16 cellular contexts compared by ENCODE assay signal in the genomic region with DNA sequence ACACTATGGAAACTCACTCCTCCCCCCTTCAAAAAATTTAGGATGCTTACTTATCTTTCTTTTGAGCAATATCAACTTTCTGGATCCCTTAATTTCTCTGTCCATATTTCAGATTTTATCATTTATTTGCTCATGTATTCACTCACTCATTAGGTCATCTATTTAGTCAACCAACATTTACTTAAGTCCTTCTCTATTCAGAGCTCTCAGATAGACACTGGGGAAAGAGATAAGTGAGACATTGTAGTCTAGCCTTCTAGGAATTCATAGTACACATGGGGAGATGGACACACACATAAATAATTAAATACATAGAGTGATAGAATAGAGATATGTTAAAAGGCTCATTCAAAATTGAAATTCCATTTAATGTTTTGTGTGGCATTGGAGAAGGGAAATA.
A peak's percentile ranks its signal among the peaks of the same experiment; 100 is the strongest.
DNase-seq lines count a peak whose midpoint lies in the region.
"Had no signal": no experiment of that assay in that cellular context is flagged by ENCODE, and none has a peak within 500 bp of the region (broad histone marks: within the 10 kb centered on the region; RNA-seq: fewer than 3 reads in every experiment).

No MANE protein-coding gene starts in this region.

- DNase-seq in NCI-H748 (lab: John Stamatoyannopoulos, UW; ENCODE audit: unreplicated experiment) (peak; percentile 4), NCI-H748 treated with DMSO at 0.1 percent for 48 hours (lab: John Stamatoyannopoulos, UW) (no peak), DMS53 (lab: John Stamatoyannopoulos, UW) (peak; percentile 69), NCI-H146 (lab: John Stamatoyannopoulos, UW) (peak; percentile 76), foreskin melanocyte (peak; percentile 15), GOT3 (lab: John Stamatoyannopoulos, UW) (no peak), SIG-M5 (lab: John Stamatoyannopoulos, UW) (no peak)
- DNase-seq in activated effector memory CD4-positive, alpha-beta T cell treated with Interleukin-2 at 50 U/mL for 16 hours = no peak
- DNase-seq: BE2C; CD4-positive, alpha-beta T cell; CD8-positive, alpha-beta memory T cell; DMS 273 treated with DMSO at 0.1 percent for 48 hours; DMS79 treated with DMSO at 0.1 percent for 48 hours; GF-D8; GM23248; H9 had no signal

Comparison
In these comparisons a context has a peak if more than half of its experiments do, and no peak if none do; other contexts are left out.
1. DNase-seq: peak in NCI-H748 (single experiment), DMS53 (single experiment), NCI-H146 (single experiment) and foreskin melanocyte (single experiment); none in NCI-H748 treated with DMSO at 0.1 percent for 48 hours (single experiment), GOT3 (single experiment), activated effector memory CD4-positive, alpha-beta T cell treated with Interleukin-2 at 50 U/mL for 16 hours (single experiment) and SIG-M5 (single experiment).